In the genomic region with DNA sequence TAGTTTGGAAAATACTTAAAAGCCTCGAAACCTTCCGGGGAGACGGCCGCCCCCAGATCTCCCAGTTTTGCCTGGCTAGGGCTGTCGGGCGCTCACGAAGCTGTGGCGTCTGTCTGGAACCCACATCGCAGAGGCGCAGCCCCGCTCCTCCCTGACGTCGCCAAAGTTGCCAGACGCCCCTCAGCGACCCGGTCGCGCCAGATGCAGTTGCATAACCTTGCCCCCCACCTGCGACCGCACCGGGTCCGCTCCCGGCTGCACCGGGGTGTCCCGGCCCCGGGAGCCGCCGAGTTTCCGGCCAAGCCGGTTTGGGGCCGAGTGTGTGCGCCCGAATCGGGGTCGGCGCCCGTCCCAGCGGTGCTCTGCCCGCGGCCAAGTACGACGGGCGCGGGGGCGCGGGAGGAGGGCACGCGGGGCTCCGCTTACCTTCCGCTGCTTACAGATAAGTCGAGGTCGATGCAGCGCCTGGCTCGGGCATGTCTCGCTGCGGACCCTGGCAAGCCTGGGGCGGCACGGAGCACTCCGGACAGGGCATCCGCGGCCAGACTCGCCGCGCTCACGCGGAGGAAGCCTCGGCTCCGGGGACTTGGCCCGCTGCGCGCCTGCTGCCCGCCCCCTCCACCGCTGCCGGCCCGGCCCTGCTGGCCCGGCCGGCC, we compare ENCODE assay signal across 10 cellular contexts. TPM values are rescaled to one million over a fixed set of nuclear protein-coding genes. Genes with fewer than 3 reads are reported as not detected.
A peak's percentile ranks its signal among the peaks of the same experiment; 100 is the strongest.
DNase-seq lines count a peak whose midpoint lies in the region; ATAC-seq, FAIRE-seq and TF ChIP-seq lines count a peak whose summit lies in the region.
"Had no signal": no experiment of that assay in that cellular context is flagged by ENCODE, and none has a peak within 500 bp of the region (broad histone marks: within the 10 kb centered on the region; RNA-seq: fewer than 3 reads in every experiment).

No MANE protein-coding gene starts in this region.

- H3K27me3 ChIP-seq in astrocyte (ENCODE audit: insufficient read depth, low read length) (no peaks in the 10 kb centered on the region), right atrium auricular region (no peaks in the 10 kb centered on the region), prostate gland (replicated peaks; ENCODE audit: insufficient read depth) (no peaks in the 10 kb centered on the region)

- peaks cover 23% of the 10 kb centered on the region for H3K4me1 Mint-ChIP-seq in astrocyte (ENCODE audit: low read depth, unreplicated experiment)

- no peaks in the 10 kb centered on the region for H3K36me3 ChIP-seq in astrocyte (ENCODE audit: insufficient read depth, low read length)
- H3K36me3 ChIP-seq in right atrium auricular region, result no peaks in the 10 kb centered on the region
- no peaks in the 10 kb centered on the region for H3K36me3 ChIP-seq in prostate gland

- peaks cover 72% of the 10 kb centered on the region for H4K20me1 ChIP-seq in astrocyte (ENCODE audit: insufficient read depth, low read length)

- peak overlapping the region; percentile 48 for H3K4me3 ChIP-seq in astrocyte (ENCODE audit: insufficient read depth, low read depth, low read length)
- peak overlapping the region; percentile 26 to 50 for H3K4me3 ChIP-seq in right atrium auricular region
- peak overlapping the region; percentile 28 to 37 for H3K4me3 ChIP-seq in prostate gland

- H3K79me2 ChIP-seq in astrocyte (ENCODE audit: insufficient read depth, low read length), result no peaks in the 10 kb centered on the region

- H3K27me3 Mint-ChIP-seq in astrocyte (ENCODE audit: low read depth, unreplicated experiment), result peaks cover 22% of the 10 kb centered on the region

- WGBS in prostate gland, result under 1% methylated on average over 58 of the region's 77 CpGs

- H3K4me1 ChIP-seq in astrocyte (ENCODE audit: insufficient read depth, low read length) (peaks cover 16% of the 10 kb centered on the region), right atrium auricular region (peaks cover 0 to 23% of the 10 kb centered on the region in 2 donors), prostate gland (replicated peaks) (no peaks in the 10 kb centered on the region)

- H3K27ac Mint-ChIP-seq in astrocyte (ENCODE audit: unreplicated experiment), result no peak overlapping the region

- TF ChIP-seq POLR2A in prostate gland (IDR thresholded peaks at IDR 0.05), result no peak

- peak overlapping the region; percentile 64 for H3K4me3 Mint-ChIP-seq in astrocyte (ENCODE audit: unreplicated experiment)

- H3K9me3 ChIP-seq in astrocyte (ENCODE audit: insufficient read depth, low read depth, low read length) (no peaks in the 10 kb centered on the region), right atrium auricular region (no peaks in the 10 kb centered on the region), prostate gland (no peaks in the 10 kb centered on the region)

- peak overlapping the region; percentile 52 for H3K9ac ChIP-seq in astrocyte (ENCODE audit: low read length)

- no peak for ATAC-seq in HG02885 (IDR thresholded peaks at IDR 0.05; ENCODE audit: poor library complexity, unreplicated experiment)

- H3K36me3 Mint-ChIP-seq in astrocyte (ENCODE audit: low read depth, unreplicated experiment), result peaks cover 11% of the 10 kb centered on the region

- H2AFZ ChIP-seq in astrocyte (ENCODE audit: low read depth, low read length), result no peak overlapping the region

- H3K4me2 ChIP-seq in astrocyte (ENCODE audit: low read length), result peak overlapping the region; percentile 88

- intact Hi-C loops in prostate gland (cut with DNase I), result no loop called here

- FAIRE-seq in astrocyte (lab: Jason Lieb, UNC), result no peak

- peak; percentile 6 for DNase-seq in EH (ENCODE audit: low read depth)
- peak; percentile 13 for DNase-seq in astrocyte (ENCODE audit: low read depth)
- no peak for DNase-seq in right atrium auricular region (ENCODE audit: low spot score)
- no peak for DNase-seq in prostate gland (ENCODE audit: low spot score)
- no peak for DNase-seq in activated CD4-positive, alpha-beta T cell treated with anti-CD3 and anti-CD28 coated beads for 4 hours
- no peak for DNase-seq in ureter (ENCODE audit: low spot score)
- no peak for DNase-seq in NCI-H1694 treated with DMSO at 0.1 percent for 48 hours (lab: John Stamatoyannopoulos, UW)
- DNase-seq: activated CD4-positive, CD25-positive, alpha-beta regulatory T cell treated with anti-CD3 and anti-CD28 coated beads, Interleukin-2, amount 50 U/mL, for 72 hours; GDM1 had no signal

- TF ChIP-seq CTCF in astrocyte (IDR thresholded peaks at IDR 0.05; ENCODE audit: insufficient read depth, low read depth, low read length) (no peak), right atrium auricular region (IDR thresholded peaks at IDR 0.05) (no peak), prostate gland (IDR thresholded peaks at IDR 0.05) (no peak)

- no peaks in the 10 kb centered on the region for H3K9me3 Mint-ChIP-seq in astrocyte (ENCODE audit: unreplicated experiment)

- H3K27ac ChIP-seq in astrocyte (ENCODE audit: low read depth, low read length) (no peak overlapping the region), right atrium auricular region (no peak overlapping the region), prostate gland (peak overlapping the region in 1 of 2 donors; percentile 30)

RNA-seq across cellular contexts. Expression of gene INSYN2A, which starts 0.7 kb away (rescaled TPM):
- total RNA-seq in astrocyte, result 0.31 and 0.41 TPM in 2 replicates
- total RNA-seq in right atrium auricular region, result under 1 TPM in 1 of 2 donors, not detected in 1; 0.11 TPM
- total RNA-seq in prostate gland, result 1 to 10 TPM in 1 of 2 donors, under 1 TPM in 1; 0.14 to 4.0 TPM
- 0.31 TPM for total RNA-seq in ureter

Comparison
In these comparisons a context has a peak if more than half of its experiments do, and no peak if none do; other contexts are left out.
1. DNase-seq: peak in EH (single experiment) and astrocyte (single experiment); none in right atrium auricular region (single experiment), prostate gland (single experiment), activated CD4-positive, alpha-beta T cell treated with anti-CD3 and anti-CD28 coated beads for 4 hours (0 of 2), ureter (single experiment) and NCI-H1694 treated with DMSO at 0.1 percent for 48 hours (single experiment).
2. Peak in every context shown above with its lines, with median percentiles within 50 percentile points of each other: H3K4me3 ChIP-seq.